9 cellular contexts compared by ENCODE assay signal in the genomic region with DNA sequence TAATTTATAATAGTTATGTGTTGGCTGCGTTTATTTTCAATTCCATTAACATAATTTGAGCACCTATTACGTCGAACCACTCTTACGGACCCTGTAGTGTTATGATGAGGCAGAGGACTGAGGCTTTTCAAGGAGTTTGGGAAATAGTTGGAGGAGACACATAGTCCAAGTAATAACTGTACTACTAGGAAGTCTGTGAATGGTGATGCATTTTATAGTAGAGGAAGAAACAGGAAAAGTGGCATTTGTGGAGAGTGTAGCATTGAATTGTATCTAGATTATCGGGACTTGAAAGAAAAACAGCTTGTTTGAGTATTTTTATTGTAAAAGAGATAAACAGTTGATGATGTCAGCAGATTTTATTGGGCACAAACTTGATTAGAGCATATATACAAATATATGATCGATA. TPM values are rescaled to one million over a fixed set of nuclear protein-coding genes. Genes with fewer than 3 reads are reported as not detected.
A peak's percentile ranks its signal among the peaks of the same experiment; 100 is the strongest.
DNase-seq lines count a peak whose midpoint lies in the region; ATAC-seq, FAIRE-seq and TF ChIP-seq lines count a peak whose summit lies in the region.
"Had no signal": no experiment of that assay in that cellular context is flagged by ENCODE, and none has a peak within 500 bp of the region (broad histone marks: within the 10 kb centered on the region; RNA-seq: fewer than 3 reads in every experiment).

No MANE protein-coding gene starts in this region.

- H3K4me1 ChIP-seq in gastrocnemius medialis: peaks cover 68 to 70% of the 10 kb centered on the region in 2 donors

- DNase-seq in GM19239 (ENCODE audit: insufficient read length, low spot score) (no peak), RCC 7860 (ENCODE audit: low spot score) (peak; percentile 17), epithelial cell of proximal tubule (ENCODE audit: low read depth) (no peak), gastrocnemius medialis (no peak), NCI-H2081 treated with DMSO at 0.1 percent for 48 hours (lab: John Stamatoyannopoulos, UW) (no peak), NCI-H1092 (lab: John Stamatoyannopoulos, UW) (no peak), UCSD-AML1 (lab: John Stamatoyannopoulos, UW; ENCODE audit: unreplicated experiment) (no peak)
- DNase-seq: NCI-H1930 had no signal

- H3K4me3 ChIP-seq in epithelial cell of proximal tubule (ENCODE audit: low read depth, low read length) (peak overlapping the region; percentile 78), gastrocnemius medialis (peak overlapping the region; percentile 73 to 96 (median 84))

- no peak for ATAC-seq in gastrocnemius medialis
- no peak for ATAC-seq in HG03139 (IDR thresholded peaks at IDR 0.05; ENCODE audit: unreplicated experiment)

- in situ Hi-C loops in gastrocnemius medialis (cut with MboI; ENCODE audit: low sequenced_read_pairs in 4 of 4): loop anchor here in 2 of 4 donors (25.0 kb wide), 1 partner anchor 250 kb away; no protein-coding TSS in a partner anchor

- H3K9me3 ChIP-seq in gastrocnemius medialis: no peaks in the 10 kb centered on the region

- H3K27me3 ChIP-seq in gastrocnemius medialis: no peaks in the 10 kb centered on the region

- no peak for TF ChIP-seq POLR2A in gastrocnemius medialis (IDR thresholded peaks at IDR 0.05)

- intact Hi-C loops in gastrocnemius medialis (cut with DNase I; ENCODE audit: low total_unique reads): no loop called here

- FAIRE-seq in GM19239 (lab: Jason Lieb, UNC): peak; percentile 35
- peak; percentile 8 for FAIRE-seq in RCC 7860 (lab: Jason Lieb, UNC)

- no peaks in the 10 kb centered on the region for H3K36me3 ChIP-seq in gastrocnemius medialis

- TF ChIP-seq CTCF in epithelial cell of proximal tubule (conservative IDR thresholded peaks at IDR 0.05; ENCODE audit: low read depth, low read length) (no peak), gastrocnemius medialis (IDR thresholded peaks at IDR 0.05 in 4 of 5, conservative IDR thresholded peaks at IDR 0.05 in 1 of 5) (no peak)

- H3K27ac ChIP-seq in gastrocnemius medialis: peak overlapping the region; percentile 92 to 99 (median 97)

RNA-seq across cellular contexts. Expression of gene NFATC3, which starts 1.7 kb away (rescaled TPM):
- total RNA-seq in epithelial cell of proximal tubule: 15.8 and 24.7 TPM in 2 replicates
- 10 to 100 TPM; 47.9 to 72.7 (median 70.7) TPM for total RNA-seq in gastrocnemius medialis
